2 cellular contexts compared by ENCODE assay signal in genomic region chr14:28652782-28653181, GRCh38.
TF ChIP-seq lines count a peak whose summit lies in the region.

No MANE protein-coding gene starts in this region.

TF ChIP-seq in A549, 52 proteins besides CTCF, POLR2A, EP300 and RAD21 (continued from another document):
- no peak; the same call in 1 of the 2 replicates for TF ChIP-seq PBX3 (IDR thresholded peaks at IDR 0.05)
- peak in 1 of 2 experiments; percentile 54; a peak in 1 of 4 replicates for TF ChIP-seq CEBPB (IDR thresholded peaks at IDR 0.05)
- TF ChIP-seq HEYL (CRISPR knock-in tag; IDR thresholded peaks at IDR 0.05), result no peak
- TF ChIP-seq GATA3 (IDR thresholded peaks at IDR 0.05; ENCODE audit: borderline replicate concordance), result peak; percentile 49; the same call in 1 of the 2 replicates
- peak; percentile 47 for TF ChIP-seq MAFK (IDR thresholded peaks at IDR 0.05; ENCODE audit: partially characterized antibody)
- TF ChIP-seq JUNB (IDR thresholded peaks at IDR 0.05), result peak; percentile 40; the same call in 1 of the 2 replicates
- no peak for TF ChIP-seq BCL3 (IDR thresholded peaks at IDR 0.05)

TF ChIP-seq in HepG2, 621 proteins besides CTCF, POLR2A, EP300 and RAD21 (continued from another document):
- TF ChIP-seq ZNF784 (CRISPR knock-in tag; IDR thresholded peaks at IDR 0.05; ENCODE audit: borderline replicate concordance) (no peak), ZNF251 (CRISPR knock-in tag; IDR thresholded peaks at IDR 0.05) (no peak), ZFP1 (CRISPR knock-in tag; IDR thresholded peaks at IDR 0.05) (no peak)
